8 cellular contexts compared by ENCODE assay signal in the genomic region with DNA sequence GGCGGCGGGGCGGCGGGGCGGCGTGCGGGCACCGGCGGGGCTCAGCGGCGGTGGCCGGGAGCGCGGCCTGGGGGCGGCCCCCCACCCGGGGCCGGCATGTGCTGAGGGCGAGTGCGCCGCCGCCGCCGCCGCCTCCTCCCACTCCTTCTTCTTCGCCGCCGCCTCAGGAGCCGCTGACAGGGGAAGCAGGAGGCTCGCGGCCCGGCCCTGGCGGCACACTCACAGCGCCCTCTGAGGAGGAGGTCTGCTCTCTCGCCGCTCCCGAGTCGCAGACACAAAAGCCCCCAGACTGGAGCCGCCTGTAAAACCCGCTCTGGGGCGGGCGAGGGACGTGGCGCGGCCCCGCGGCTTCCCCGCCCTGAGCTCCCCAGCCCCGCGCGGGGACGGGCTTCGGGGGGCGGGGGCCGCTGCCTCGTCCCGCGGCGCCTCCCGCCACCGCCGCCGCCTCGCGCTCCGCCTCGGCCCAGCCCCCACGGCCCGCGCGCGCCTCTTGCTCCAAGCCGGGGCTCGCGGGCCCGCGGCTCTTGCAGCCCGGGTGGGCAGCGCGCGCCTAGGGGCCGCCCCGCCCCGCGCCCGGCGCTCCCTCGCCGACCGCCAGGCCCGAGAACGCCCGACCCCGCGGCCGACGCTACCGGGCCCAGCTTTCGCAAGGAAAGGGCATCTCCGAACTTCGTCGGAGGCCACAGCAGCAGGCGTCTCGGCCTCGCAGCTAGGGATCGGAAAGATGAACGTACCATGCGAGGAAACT. TPM values are rescaled to one million over a fixed set of nuclear protein-coding genes. Genes with fewer than 3 reads are reported as not detected.
A peak's percentile ranks its signal among the peaks of the same experiment; 100 is the strongest.
DNase-seq lines count a peak whose midpoint lies in the region; ATAC-seq and TF ChIP-seq lines count a peak whose summit lies in the region.

A gene with protein sequence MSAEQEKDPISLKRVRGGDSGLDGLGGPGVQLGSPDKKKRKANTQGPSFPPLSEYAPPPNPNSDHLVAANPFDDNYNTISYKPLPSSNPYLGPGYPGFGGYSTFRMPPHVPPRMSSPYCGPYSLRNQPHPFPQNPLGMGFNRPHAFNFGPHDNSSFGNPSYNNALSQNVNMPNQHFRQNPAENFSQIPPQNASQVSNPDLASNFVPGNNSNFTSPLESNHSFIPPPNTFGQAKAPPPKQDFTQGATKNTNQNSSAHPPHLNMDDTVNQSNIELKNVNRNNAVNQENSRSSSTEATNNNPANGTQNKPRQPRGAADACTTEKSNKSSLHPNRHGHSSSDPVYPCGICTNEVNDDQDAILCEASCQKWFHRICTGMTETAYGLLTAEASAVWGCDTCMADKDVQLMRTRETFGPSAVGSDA (minus strand): TSS at position 276 of the 748 bp plus-strand sequence. CDS start 462 bp downstream, outside the sequence.

- peak within 1 kb of the TSS; percentile 54 for H3K4me3 ChIP-seq in lung

- peak within 1 kb of the TSS; percentile 70 for H3K4me3 Mint-ChIP-seq in activated CD4-positive, alpha-beta T cell treated with anti-CD3 and anti-CD28 coated beads, Interleukin-2, amount 10 ng/mL, durations not matched to agents 24 days and 14 days
- peak within 1 kb of the TSS; percentile 39 to 59 for H3K4me3 Mint-ChIP-seq in effector memory CD8-positive, alpha-beta T cell

- no peaks in the 10 kb centered on the region for H3K36me3 Mint-ChIP-seq in activated CD4-positive, alpha-beta T cell treated with anti-CD3 and anti-CD28 coated beads, Interleukin-2, amount 10 ng/mL, durations not matched to agents 24 days and 14 days (ENCODE audit: low read depth)
- no peaks in the 10 kb centered on the region for H3K36me3 Mint-ChIP-seq in effector memory CD8-positive, alpha-beta T cell (ENCODE audit: insufficient read depth)

- peak within 1 kb of the TSS; percentile 86 to 87 for H3K27ac ChIP-seq in lung (ENCODE audit: low read depth in 1 of 2, low read length in 1 of 2)

- H3K27me3 ChIP-seq in lung (ENCODE audit: control insufficient read depth, insufficient read depth) = no peaks in the 10 kb centered on the region

- H3K4me1 ChIP-seq in lung (ENCODE audit: control insufficient read depth in 2 of 2, insufficient read depth in 2 of 2, low read length in 2 of 2) = no peaks in the 10 kb centered on the region

- H3K9me3 Mint-ChIP-seq in activated CD4-positive, alpha-beta T cell treated with anti-CD3 and anti-CD28 coated beads, Interleukin-2, amount 10 ng/mL, durations not matched to agents 24 days and 14 days = peaks cover 4% of the 10 kb centered on the region
- no peaks in the 10 kb centered on the region for H3K9me3 Mint-ChIP-seq in effector memory CD8-positive, alpha-beta T cell

- peaks cover 2% of the 10 kb centered on the region for H3K4me1 Mint-ChIP-seq in activated CD4-positive, alpha-beta T cell treated with anti-CD3 and anti-CD28 coated beads, Interleukin-2, amount 10 ng/mL, durations not matched to agents 24 days and 14 days
- H3K4me1 Mint-ChIP-seq in effector memory CD8-positive, alpha-beta T cell (ENCODE audit: low read depth in 2 of 2) = no peaks in the 10 kb centered on the region

- DNase-seq in COLO668 (lab: John Stamatoyannopoulos, UW; ENCODE audit: unreplicated experiment) (peak; percentile 61), MV-4-11 (lab: John Stamatoyannopoulos, UW) (peak; percentile 4), lung (ENCODE audit: low spot score) (peak; percentile 57), NCI-H2029 (lab: John Stamatoyannopoulos, UW) (no peak)
- DNase-seq in activated CD4-positive, alpha-beta T cell treated with anti-CD3 and anti-CD28 coated beads, Interleukin-2, amount 10 ng/mL, durations not matched to agents 24 days and 14 days = peak; percentile 76
- DNase-seq in effector memory CD8-positive, alpha-beta T cell = peak in 1 of 3 experiments; percentile 3
- DNase-seq in stimulated activated CD8-positive, alpha-beta memory T cell treated with anti-CD3 and anti-CD28 coated beads, Interleukin-4, amount 100 ng/mL, for 24 hours (ENCODE audit: low read depth) = peak; percentile 25

- no peak within 1 kb of the TSS for H3K27ac Mint-ChIP-seq in activated CD4-positive, alpha-beta T cell treated with anti-CD3 and anti-CD28 coated beads, Interleukin-2, amount 10 ng/mL, durations not matched to agents 24 days and 14 days
- H3K27ac Mint-ChIP-seq in effector memory CD8-positive, alpha-beta T cell = no peak within 1 kb of the TSS

- peak; percentile 62 for ATAC-seq in GM21367 (IDR thresholded peaks at IDR 0.05; ENCODE audit: unreplicated experiment)
- peak; percentile 63 for ATAC-seq in effector memory CD8-positive, alpha-beta T cell (replicated peaks)
- ATAC-seq in lung (ENCODE audit: insufficient read depth, low FRiP score) = peak; percentile 75

- no peak for TF ChIP-seq CTCF in lung (IDR thresholded peaks at IDR 0.05; ENCODE audit: control extremely low read depth, extremely low read depth)

- WGBS in lung, 2 donors = 0 to 1% methylated on average over 47 to 107 of the region's 107 CpGs

- intact Hi-C loops in activated CD4-positive, alpha-beta T cell treated with anti-CD3 and anti-CD28 coated beads, Interleukin-2, amount 10 ng/mL, durations not matched to agents 24 days and 14 days (cut with micrococcal nuclease) = no loop called here

- no peaks in the 10 kb centered on the region for H3K36me3 ChIP-seq in lung (ENCODE audit: control insufficient read depth in 2 of 2, insufficient read depth in 2 of 2, low read length in 2 of 2)

- no peaks in the 10 kb centered on the region for H3K9me3 ChIP-seq in lung (ENCODE audit: control insufficient read depth in 2 of 2, insufficient read depth in 1 of 2, low read length in 1 of 2)

- H3K27me3 Mint-ChIP-seq in activated CD4-positive, alpha-beta T cell treated with anti-CD3 and anti-CD28 coated beads, Interleukin-2, amount 10 ng/mL, durations not matched to agents 24 days and 14 days = peaks cover 49% of the 10 kb centered on the region
- H3K27me3 Mint-ChIP-seq in effector memory CD8-positive, alpha-beta T cell = peaks cover 46 to 50% of the 10 kb centered on the region in 2 donors

RNA-seq across cellular contexts. Expression of the gene that starts here (rescaled TPM):
- not detected in 2 replicates for total RNA-seq in activated CD4-positive, alpha-beta T cell treated with anti-CD3 and anti-CD28 coated beads, Interleukin-2, amount 10 ng/mL, durations not matched to agents 24 days and 14 days
- 10 to 100 TPM in 1 of 2 donors, 1 to 10 TPM in 1; 7.9 to 17.9 TPM for total RNA-seq in lung
- polyA plus RNA-seq in lung = 1 to 10 TPM; 1.3 to 1.6 TPM

Comparison
In these comparisons a context has a peak if more than half of its experiments do, and no peak if none do; other contexts are left out.
1. Peak in DNase-seq in activated CD4-positive, alpha-beta T cell treated with anti-CD3 and anti-CD28 coated beads, Interleukin-2, amount 10 ng/mL, durations not matched to agents 24 days and 14 days; RNA of the gene not detected or under 1 TPM.